24 cellular contexts compared by ENCODE assay signal in genomic region chr22:38075105-38075825, GRCh38. TPM values are rescaled to one million over a fixed set of nuclear protein-coding genes. Genes with fewer than 3 reads are reported as not detected.
"Had no signal": no experiment of that assay in that cellular context is flagged by ENCODE, and none has a peak within 500 bp of the region (broad histone marks: within the 10 kb centered on the region; RNA-seq: fewer than 3 reads in every experiment).

No MANE protein-coding gene starts in this region.

- H3K4me3 ChIP-seq: adrenal gland, hepatocyte, neural progenitor cell, ovary, psoas muscle, skin epidermis, upper lobe of left lung had no signal

- H3K79me2 ChIP-seq: hepatocyte had no signal

- H3K4me2 ChIP-seq: hepatocyte, neural progenitor cell had no signal

- FAIRE-seq: bronchial epithelial cell, islet of Langerhans had no signal

- DNase-seq: activated B cell treated with CpG ODN at 0.5 μM for 24 hours; activated CD4-positive, alpha-beta T cell treated with anti-CD3 and anti-CD28 coated beads for 48 hours; activated CD8-positive, alpha-beta memory T cell treated with anti-CD3 and anti-CD28 coated beads, Interleukin-2, amount 50 U/mL, for 48 hours; activated CD8-positive, alpha-beta T cell treated with anti-CD3 and anti-CD28 coated beads for 36 hours; activated effector memory CD4-positive, alpha-beta T cell treated with Interleukin-2 at 50 U/mL for 16 hours; activated naive CD4-positive, alpha-beta T cell treated with anti-CD3 and anti-CD28 coated beads, Interleukin-2, amount 10 ng/mL, durations not matched to agents 7 days and 5 days; activated T-cell treated with anti-CD3 and anti-CD28 coated beads, Interleukin-2, amount 50 U/mL, for 48 hours; adrenal gland; cerebellar nuclear complex; effector memory CD8-positive, alpha-beta T cell; stimulated activated CD4-positive, alpha-beta T cell treated with anti-CD3 and anti-CD28 coated beads, Interleukin-15, amount 100 ng/mL, for 24 hours; stimulated activated CD4-positive, alpha-beta T cell treated with anti-CD3 and anti-CD28 coated beads, Interleukin-2, amount 100 ng/mL, for 48 hours; T-cell had no signal

- H3K9ac ChIP-seq: neural progenitor cell had no signal

- H3K27ac ChIP-seq: adrenal gland, hepatocyte, neural progenitor cell, ovary, psoas muscle, skin epidermis, upper lobe of left lung had no signal

- H3K9me3 ChIP-seq: adrenal gland, ovary, psoas muscle, upper lobe of left lung had no signal

- H3K27me3 ChIP-seq: adrenal gland, hepatocyte, ovary, upper lobe of left lung had no signal

- H2AFZ ChIP-seq: hepatocyte, neural progenitor cell had no signal

- ATAC-seq: activated CD8-positive, alpha-beta T cell treated with anti-CD3 and anti-CD28 coated beads for 36 hours; effector memory CD8-positive, alpha-beta T cell; psoas muscle; right cardiac atrium; T-cell had no signal

- H3K36me3 ChIP-seq: neural progenitor cell, ovary had no signal

- H3K4me1 ChIP-seq: adrenal gland, upper lobe of left lung had no signal

RNA-seq across cellular contexts. Expression of gene SLC16A8, which starts 8.7 kb away (rescaled TPM):
- total RNA-seq: activated B cell treated with CpG ODN at 0.5 μM for 24 hours; activated CD8-positive, alpha-beta T cell treated with anti-CD3 and anti-CD28 coated beads for 36 hours; fibroblast of villous mesenchyme; glomerular endothelial cell; hepatocyte had no signal
